Comparison of ENCODE assay signal across 33 cellular contexts in the genomic region with DNA sequence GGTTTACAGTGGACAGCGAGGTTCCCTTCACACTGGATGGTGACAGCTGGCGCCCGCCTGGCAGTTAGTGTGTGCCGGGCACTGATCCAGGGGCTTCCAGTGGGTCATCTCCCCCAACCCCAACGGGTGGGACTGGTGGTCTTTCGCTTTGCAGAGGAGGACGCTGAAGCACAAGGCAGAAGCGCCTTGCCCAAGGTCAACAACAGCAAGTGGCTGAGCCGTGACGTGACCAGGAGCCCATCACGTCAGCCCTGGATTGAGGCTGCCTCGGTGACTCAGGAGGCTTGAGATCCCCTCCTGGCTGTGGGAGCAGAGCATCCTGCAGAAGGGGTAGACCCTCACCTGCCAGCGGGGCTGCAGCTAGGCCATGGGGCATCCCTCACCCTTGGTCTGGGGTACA.
"Had no signal": no experiment of that assay in that cellular context is flagged by ENCODE, and none has a peak within 500 bp of the region (broad histone marks: within the 10 kb centered on the region; RNA-seq: fewer than 3 reads in every experiment).

No MANE protein-coding gene starts in this region.

- H3K36me3 ChIP-seq: adrenal gland, brain microvascular endothelial cell, breast epithelium had no signal

- H3K4me3 ChIP-seq: adrenal gland, body of pancreas, breast epithelium had no signal

- H3K4me1 ChIP-seq: adrenal gland, breast epithelium had no signal

- H3K9me3 ChIP-seq: adrenal gland, body of pancreas, breast epithelium had no signal

- FAIRE-seq: astrocyte, TTC549 had no signal

- H3K27ac ChIP-seq: adrenal gland, body of pancreas, brain microvascular endothelial cell, breast epithelium, VCaP had no signal

- ATAC-seq: activated CD8-positive, alpha-beta T cell treated with anti-CD3 and anti-CD28 coated beads for 36 hours; activated naive CD4-positive, alpha-beta T cell treated with anti-CD3 and anti-CD28 coated beads, Interleukin-2, amount 50 U/mL, for 72 hours; activated T-cell treated with anti-CD3 and anti-CD28 coated beads, Interleukin-2, amount 50 U/mL, for 4 hours; activated T-cell treated with anti-CD3 and anti-CD28 coated beads, Interleukin-2, amount 50 U/mL, for 72 hours; activated T-helper 17 cell treated with anti-CD3 and anti-CD28 coated beads, Interleukin-2, amount 50 U/mL, for 72 hours; body of pancreas had no signal

- DNase-seq: activated B cell treated with CpG ODN at 0.5 μM for 24 hours; activated CD4-positive, alpha-beta memory T cell treated with anti-CD3 and anti-CD28 coated beads for 36 hours; activated CD4-positive, alpha-beta T cell treated with anti-CD3 and anti-CD28 coated beads for 4 hours; activated CD4-positive, alpha-beta T cell treated with anti-CD3 and anti-CD28 coated beads, Interleukin-2, amount 10 ng/mL, durations not matched to agents 24 days and 14 days; activated CD4-positive, alpha-beta T cell treated with anti-CD3 and anti-CD28 coated beads, Interleukin-2, amount 50 U/mL, for 1 hour; activated CD4-positive, alpha-beta T cell treated with anti-CD3 and anti-CD28 coated beads, Interleukin-2, amount 50 U/mL, for 4 hours; activated CD4-positive, CD25-positive, alpha-beta regulatory T cell treated with anti-CD3 and anti-CD28 coated beads, Interleukin-2, amount 50 U/mL, for 72 hours; activated CD8-positive, alpha-beta memory T cell treated with anti-CD3 and anti-CD28 coated beads, Interleukin-2, amount 50 U/mL, for 4 hours; activated CD8-positive, alpha-beta T cell treated with anti-CD3 and anti-CD28 coated beads for 36 hours; activated effector memory CD4-positive, alpha-beta T cell treated with anti-CD3 and anti-CD28 coated beads, Interleukin-2, amount 50 U/mL, for 16 hours; activated gamma-delta T cell treated with Interleukin-2 at 50 U/mL for 16 hours; activated naive CD4-positive, alpha-beta T cell; activated naive CD4-positive, alpha-beta T cell treated with anti-CD3 and anti-CD28 coated beads for 36 hours; activated naive CD4-positive, alpha-beta T cell treated with anti-CD3 and anti-CD28 coated beads, Interleukin-2, amount 50 U/mL, for 16 hours; activated naive CD8-positive, alpha-beta T cell treated with anti-CD3 and anti-CD28 coated beads for 36 hours; activated T-cell treated with anti-CD3 and anti-CD28 coated beads for 4 hours; activated T-cell treated with anti-CD3 and anti-CD28 coated beads, Interleukin-2, amount 50 U/mL, for 1 hour; activated T-cell treated with anti-CD3 and anti-CD28 coated beads, Interleukin-2, amount 50 U/mL, for 4 hours; activated T-cell treated with anti-CD3 and anti-CD28 coated beads, Interleukin-2, amount 50 U/mL, for 72 hours; adrenal gland; amniotic stem cell; aorta; body of pancreas; brain microvascular endothelial cell; central memory CD4-positive, alpha-beta T cell; T-helper 2 cell; T-helper 9 cell had no signal
